In genomic region chr4:152779513-152780266, GRCh38 we compare ENCODE assay signal across 8 cellular contexts. TPM values are rescaled to one million over a fixed set of nuclear protein-coding genes. Genes with fewer than 3 reads are reported as not detected.
DNase-seq lines count a peak whose midpoint lies in the region; ATAC-seq and TF ChIP-seq lines count a peak whose summit lies in the region.

Gene ARFIP1 (plus strand): TSS chr4:152779954. CDS start chr4:152829634, 49,680 bp downstream.
Gene TIGD4 (minus strand): TSS chr4:152779730. CDS start chr4:152771004, 8,726 bp downstream.

- 0 to 1% methylated on average over 55 of the region's 55 CpGs for WGBS in lung, 2 donors

- intact Hi-C loops in CD8-positive, alpha-beta T cell (cut with DNase I, micrococcal nuclease), result loop anchor here (1.0 to 10.0 kb wide), 16 partner anchors 99 to 1768 kb away; partner anchors contain the start of genes FBXW7 (in 2 of the 2), GATB (in 2 of the 2), LRBA (in 2 of the 2) and RPS3A (in 2 of the 2)
- intact Hi-C loops in activated CD8-positive, alpha-beta T cell treated with anti-CD3 and anti-CD28 coated beads for 36 hours (cut with micrococcal nuclease), result loop anchor here (10.0 kb wide), 1 partner anchor 335 kb away; no protein-coding TSS in a partner anchor

- POLR2A ChIA-PET in CD8-positive, alpha-beta T cell (lab: Charles Lee), result interaction anchor here (0.5 to 2.5 kb wide), 8 partner anchors 10 to 813 kb away, joined by 3 to 21 read pairs (median 4); partner anchors contain the start of genes FBXW7 and TMEM154
- POLR2A ChIA-PET in activated CD8-positive, alpha-beta T cell treated with anti-CD3 and anti-CD28 coated beads for 36 hours (lab: Charles Lee), result interaction anchor here (0.7 to 1.5 kb wide), 9 partner anchors 12 to 295 kb away, joined by 3 to 5 read pairs (median 3); partner anchors contain the start of gene TMEM154

- no peaks in the 10 kb centered on the region for H3K27me3 Mint-ChIP-seq in CD8-positive, alpha-beta T cell (ENCODE audit: low read depth)
- H3K27me3 Mint-ChIP-seq in activated CD8-positive, alpha-beta T cell treated with anti-CD3 and anti-CD28 coated beads for 36 hours, result peaks cover 8% of the 10 kb centered on the region

- peak within 1 kb of the TSS; percentile 82 for H3K4me3 ChIP-seq in CD8-positive, alpha-beta T cell (ENCODE audit: low read depth, low read length)
- H3K4me3 ChIP-seq in lung, result peak within 1 kb of the TSS; percentile 63

- H3K4me3 Mint-ChIP-seq in CD8-positive, alpha-beta T cell, result peak within 1 kb of the TSS; percentile 99
- peak within 1 kb of the TSS; percentile 97 for H3K4me3 Mint-ChIP-seq in activated CD8-positive, alpha-beta T cell treated with anti-CD3 and anti-CD28 coated beads for 36 hours

- peak; percentile 83 for ATAC-seq in CD8-positive, alpha-beta T cell
- ATAC-seq in GM19452 (IDR thresholded peaks at IDR 0.05; ENCODE audit: unreplicated experiment) (peak; percentile 93), lung (ENCODE audit: insufficient read depth, low FRiP score) (peak; percentile 98)
- ATAC-seq in activated CD8-positive, alpha-beta T cell treated with anti-CD3 and anti-CD28 coated beads for 36 hours, result peak; percentile 89

- peak; percentile 87 to 96 (median 93) for DNase-seq in CD8-positive, alpha-beta T cell
- DNase-seq in HK-2 (ENCODE audit: unreplicated experiment) (peak; percentile 98), NCI-H82 treated with DMSO at 0.1 percent for 48 hours (lab: John Stamatoyannopoulos, UW; ENCODE audit: unreplicated experiment) (peak; percentile 78), lung (ENCODE audit: low spot score) (peak; percentile 98)
- peak; percentile 96 for DNase-seq in activated CD8-positive, alpha-beta T cell treated with anti-CD3 and anti-CD28 coated beads for 36 hours
- peak; percentile 93 for DNase-seq in effector CD4-positive, alpha-beta T cell
- DNase-seq in stimulated activated CD4-positive, alpha-beta T cell treated with anti-CD3 and anti-CD28 coated beads, TNF-alpha, amount 100 ng/mL, for 4 hours (ENCODE audit: low read depth in 3 of 3), result peak; percentile 78 to 91 (median 88)

- no peaks in the 10 kb centered on the region for H3K9me3 Mint-ChIP-seq in CD8-positive, alpha-beta T cell
- H3K9me3 Mint-ChIP-seq in activated CD8-positive, alpha-beta T cell treated with anti-CD3 and anti-CD28 coated beads for 36 hours, result no peaks in the 10 kb centered on the region

- H3K27me3 ChIP-seq in CD8-positive, alpha-beta T cell (ENCODE audit: insufficient read depth, low read length), result no peaks in the 10 kb centered on the region
- H3K27me3 ChIP-seq in lung (ENCODE audit: control insufficient read depth, insufficient read depth), result no peaks in the 10 kb centered on the region

- H3K27ac ChIP-seq in CD8-positive, alpha-beta T cell (ENCODE audit: low read depth, low read length), result peak within 1 kb of the TSS; percentile 77
- H3K27ac ChIP-seq in lung (ENCODE audit: low read depth in 1 of 2, low read length in 1 of 2), result peak within 1 kb of the TSS; percentile 86 to 90

- peaks cover 45% of the 10 kb centered on the region for H3K4me1 Mint-ChIP-seq in CD8-positive, alpha-beta T cell (ENCODE audit: low read depth)
- peaks cover 38% of the 10 kb centered on the region for H3K4me1 Mint-ChIP-seq in activated CD8-positive, alpha-beta T cell treated with anti-CD3 and anti-CD28 coated beads for 36 hours (ENCODE audit: low read depth)

- peaks cover 25% of the 10 kb centered on the region for H3K4me1 ChIP-seq in CD8-positive, alpha-beta T cell (ENCODE audit: insufficient read depth, low read length)
- no peaks in the 10 kb centered on the region for H3K4me1 ChIP-seq in lung (ENCODE audit: control insufficient read depth in 2 of 2, insufficient read depth in 2 of 2, low read length in 2 of 2)

- no peaks in the 10 kb centered on the region for H3K36me3 ChIP-seq in CD8-positive, alpha-beta T cell (ENCODE audit: insufficient read depth, low read length)
- H3K36me3 ChIP-seq in lung (ENCODE audit: control insufficient read depth in 2 of 2, insufficient read depth in 2 of 2, low read length in 2 of 2), result no peaks in the 10 kb centered on the region

- peak within 1 kb of the TSS; percentile 96 for H3K27ac Mint-ChIP-seq in CD8-positive, alpha-beta T cell
- H3K27ac Mint-ChIP-seq in activated CD8-positive, alpha-beta T cell treated with anti-CD3 and anti-CD28 coated beads for 36 hours, result peak within 1 kb of the TSS; percentile 92

- no peaks in the 10 kb centered on the region for H3K9me3 ChIP-seq in CD8-positive, alpha-beta T cell (ENCODE audit: low read length)
- no peaks in the 10 kb centered on the region for H3K9me3 ChIP-seq in lung (ENCODE audit: control insufficient read depth in 2 of 2, insufficient read depth in 1 of 2, low read length in 1 of 2)

- no peak for TF ChIP-seq CTCF in CD8-positive, alpha-beta T cell (IDR thresholded peaks at IDR 0.05)
- TF ChIP-seq CTCF in activated CD8-positive, alpha-beta T cell treated with anti-CD3 and anti-CD28 coated beads for 36 hours (IDR thresholded peaks at IDR 0.05), result no peak
- TF ChIP-seq CTCF in lung (IDR thresholded peaks at IDR 0.05; ENCODE audit: control extremely low read depth, extremely low read depth), result no peak

- CTCF ChIA-PET in CD8-positive, alpha-beta T cell (lab: Charles Lee), result interaction anchor here (0.6 to 2.4 kb wide), 10 partner anchors 10 to 348 kb away, joined by 3 to 9 read pairs (median 4); partner anchors contain the start of gene TMEM154
- CTCF ChIA-PET in activated CD8-positive, alpha-beta T cell treated with anti-CD3 and anti-CD28 coated beads for 36 hours (lab: Charles Lee), result interaction anchor here (0.7 to 3.2 kb wide), 16 partner anchors 10 to 377 kb away, joined by 3 to 17 read pairs (median 3); no protein-coding TSS in a partner anchor

- H3K36me3 Mint-ChIP-seq in CD8-positive, alpha-beta T cell, result peaks cover 9% of the 10 kb centered on the region
- peaks cover 2% of the 10 kb centered on the region for H3K36me3 Mint-ChIP-seq in activated CD8-positive, alpha-beta T cell treated with anti-CD3 and anti-CD28 coated beads for 36 hours (ENCODE audit: low read depth)

RNA-seq across cellular contexts. Expression of gene ARFIP1, which starts in this region (rescaled TPM):
- 1 to 10 TPM; 1.9 to 2.8 TPM for total RNA-seq in CD8-positive, alpha-beta T cell
- 1 to 10 TPM; 7.2 to 8.9 TPM for total RNA-seq in activated CD8-positive, alpha-beta T cell treated with anti-CD3 and anti-CD28 coated beads for 36 hours
- total RNA-seq in lung, result 10 to 100 TPM; 28.6 to 65.8 TPM
- 10 to 100 TPM; 20.9 to 21.6 TPM for polyA plus RNA-seq in lung

RNA-seq across cellular contexts. Expression of gene TIGD4, which starts in this region (rescaled TPM):
- total RNA-seq in CD8-positive, alpha-beta T cell, result under 1 TPM in 1 of 2 experiments, not detected in 1; 0.11 TPM
- under 1 TPM; 0.27 to 0.47 TPM for total RNA-seq in activated CD8-positive, alpha-beta T cell treated with anti-CD3 and anti-CD28 coated beads for 36 hours
- 1 to 10 TPM; 1.2 to 2.1 TPM for total RNA-seq in lung
- polyA plus RNA-seq in lung, result under 1 TPM; 0.33 to 0.41 TPM

Comparison
In these comparisons a context has a peak if more than half of its experiments do, and no peak if none do; other contexts are left out.
1. Peak in every context shown above with its lines: DNase-seq, ATAC-seq, H3K4me3 ChIP-seq and H3K27ac ChIP-seq.